Comparison of ENCODE assay signal across 8 cellular contexts in genomic region chr16:1474796-1475551, GRCh38. TPM values are rescaled to one million over a fixed set of nuclear protein-coding genes. Genes with fewer than 3 reads are reported as not detected.
DNase-seq lines count a peak whose midpoint lies in the region; TF ChIP-seq lines count a peak whose summit lies in the region.

CLCN7 (minus strand) TSS chr16:1475028; CDS start chr16:1474974, 54 bp downstream.

- 5% methylated on average over 36 of the region's 99 CpGs for WGBS in SK-N-SH (ENCODE audit: low lambda C conversion rate)

- no peak for TF ChIP-seq CTCF in SK-N-SH (IDR thresholded peaks at IDR 0.05)

- peak within 1 kb of the TSS; percentile 72 to 75 for H3K4me3 ChIP-seq in SK-N-SH (ENCODE audit: low read depth in 2 of 2, low read length in 1 of 2)

- H4K20me1 ChIP-seq in SK-N-SH (ENCODE audit: insufficient read depth), result no peaks in the 10 kb centered on the region

- H3F3A ChIP-seq in SK-N-SH (replicated peaks; ENCODE audit: insufficient read depth), result peaks cover 2% of the 10 kb centered on the region

- H3K9me2 ChIP-seq in SK-N-SH, result no peaks in the 10 kb centered on the region

- H2AFZ ChIP-seq in SK-N-SH (ENCODE audit: low read depth), result peak within 1 kb of the TSS; percentile 77

- POLR2A ChIA-PET in SK-N-SH (lab: Yijun Ruan, JAX), result interaction anchor here (0.6 to 1.2 kb wide), 3 partner anchors 54 to 681 kb away, joined by 3 to 5 read pairs (median 3); partner anchors contain the start of genes TRAF7 and UQCC4

- CTCF ChIA-PET in SK-N-SH (lab: Yijun Ruan, JAX), result interaction anchor here (1.4 kb wide), 1 partner anchor 19 kb away, joined by 3 read pairs; no protein-coding TSS in a partner anchor

- peaks cover 11% of the 10 kb centered on the region for H3K9me3 ChIP-seq in ES-I3 (ENCODE audit: control insufficient read depth, insufficient read depth, low read length)
- no peaks in the 10 kb centered on the region for H3K9me3 ChIP-seq in SK-N-SH

- DNase-seq in H4 (ENCODE audit: low spot score) (peak; percentile 75), LoVo (ENCODE audit: low spot score) (peak; percentile 88), SK-N-SH (peak; percentile 99), germinal center (ENCODE audit: low spot score) (peak; percentile 94), occipital lobe (lab: John Stamatoyannopoulos, UW) (peak; percentile 75), superior temporal gyrus (ENCODE audit: extremely low spot score) (peak; percentile 74)
- DNase-seq in activated naive CD4-positive, alpha-beta T cell treated with anti-CD3 and anti-CD28 coated beads, Interleukin-2, amount 50 U/mL, for 16 hours, result peak; percentile 89

- no peaks in the 10 kb centered on the region for H3K27me3 ChIP-seq in SK-N-SH (ENCODE audit: insufficient read depth)

- no peak for TF ChIP-seq RAD21 in SK-N-SH (IDR thresholded peaks at IDR 0.05; ENCODE audit: low read length)

- TF ChIP-seq EP300 in SK-N-SH (IDR thresholded peaks at IDR 0.05; ENCODE audit: borderline replicate concordance in 1 of 2, low read depth in 1 of 2, low read length in 1 of 2), result no peak

- H3K79me2 ChIP-seq in SK-N-SH (ENCODE audit: insufficient read depth), result peaks cover 51% of the 10 kb centered on the region

- peak within 1 kb of the TSS; percentile 88 for H3K4me2 ChIP-seq in SK-N-SH

- H3K36me3 ChIP-seq in ES-I3 (ENCODE audit: insufficient read depth, low read length) (no peaks in the 10 kb centered on the region), SK-N-SH (replicated peaks in 1 of 2; ENCODE audit: control insufficient read depth in 1 of 2, insufficient read depth in 2 of 2, low read length in 1 of 2) (no peaks in the 10 kb centered on the region)

- H3K9ac ChIP-seq in ES-I3 (ENCODE audit: low read depth, low read length) (peak within 1 kb of the TSS; percentile 92), SK-N-SH (peak within 1 kb of the TSS; percentile 93)

- H3K4me1 ChIP-seq in ES-I3 (ENCODE audit: insufficient read depth, low read length) (no peaks in the 10 kb centered on the region), SK-N-SH (ENCODE audit: control insufficient read depth in 1 of 2, insufficient read depth in 2 of 2, low read depth in 1 of 2, low read length in 1 of 2) (peaks cover 5 to 11% of the 10 kb centered on the region in 2 experiments; a peak in 2 of 4 replicates)

- peak within 1 kb of the TSS; percentile 42 to 77; a peak in 3 of 4 replicates for H3K27ac ChIP-seq in SK-N-SH (ENCODE audit: low read depth in 2 of 2, low read length in 1 of 2)

TF ChIP-seq in SK-N-SH, 30 proteins besides CTCF, POLR2A, EP300 and RAD21 (continues in another document):
- peak; percentile 99 for TF ChIP-seq USF1 (IDR thresholded peaks at IDR 0.05; ENCODE audit: borderline replicate concordance, low read depth)
- no peak for TF ChIP-seq RXRA (IDR thresholded peaks at IDR 0.05; ENCODE audit: borderline replicate concordance, low read depth)
- TF ChIP-seq ELF1 (IDR thresholded peaks at IDR 0.05), result peak; percentile 51; the same call in 1 of the 2 replicates
- peak; percentile 80 for TF ChIP-seq MXI1 (IDR thresholded peaks at IDR 0.05; ENCODE audit: low read depth, low read length)
- TF ChIP-seq JUND (IDR thresholded peaks at IDR 0.05), result no peak; the same call in 1 of the 2 replicates
- no peak for TF ChIP-seq FOSL2 (IDR thresholded peaks at IDR 0.05; ENCODE audit: borderline replicate concordance, low read depth)
- TF ChIP-seq NFIC (IDR thresholded peaks at IDR 0.05; ENCODE audit: borderline replicate concordance), result no peak; the same call in 1 of the 2 replicates
- no peak for TF ChIP-seq RFX5 (IDR thresholded peaks at IDR 0.05; ENCODE audit: low read length)
- TF ChIP-seq USF2 (IDR thresholded peaks at IDR 0.05; ENCODE audit: borderline replicate concordance, low read depth, low read length), result peak; percentile 99
- TF ChIP-seq YY1 (IDR thresholded peaks at IDR 0.05; ENCODE audit: low read depth), result 0 out of 2 replicates have a peak, but pooled peaks have one; percentile 15
- peak; percentile 91 for TF ChIP-seq POLR2AphosphoS5 (IDR thresholded peaks at IDR 0.05; ENCODE audit: low read depth, low read length)
- TF ChIP-seq TAF1 (IDR thresholded peaks at IDR 0.05; ENCODE audit: borderline replicate concordance, low read depth, low read length), result peak; percentile 75; the same call in 1 of the 2 replicates
- TF ChIP-seq TCF12 (IDR thresholded peaks at IDR 0.05), result no peak; the same call in 1 of the 2 replicates
- no peak for TF ChIP-seq ZBTB33 (IDR thresholded peaks at IDR 0.05; ENCODE audit: borderline replicate concordance, low read depth)
- no peak for TF ChIP-seq CHD2 (IDR thresholded peaks at IDR 0.05; ENCODE audit: low read length, partially characterized antibody)
- no peak for TF ChIP-seq EZH2phosphoT487 (IDR thresholded peaks at IDR 0.05; ENCODE audit: borderline replicate concordance, low read depth)
- peak; percentile 73 for TF ChIP-seq RCOR1 (IDR thresholded peaks at IDR 0.05; ENCODE audit: low read length)
- TF ChIP-seq IRF3 (IDR thresholded peaks at IDR 0.05; ENCODE audit: low read depth, low read length), result no peak
- TF ChIP-seq SIN3A (IDR thresholded peaks at IDR 0.05; ENCODE audit: borderline replicate concordance, low read depth, low read length), result peak; percentile 64
- TF ChIP-seq SMC3 (IDR thresholded peaks at IDR 0.05; ENCODE audit: low read depth, low read length), result no peak
- TF ChIP-seq REST (IDR thresholded peaks at IDR 0.05; ENCODE audit: low read depth, low read length), result peak; percentile 14; the same call in 1 of the 2 replicates

RNA-seq across cellular contexts. Expression of gene CLCN7, which starts in this region (rescaled TPM):
- 16.0 and 21.0 TPM in 2 replicates for total RNA-seq in H4 (2014; rRNA removed; shearing (Covaris generic))
- 22.7 and 44.3 TPM in 2 replicates for polyA plus RNA-seq in SK-N-SH (2012; rRNA removed)
- polyA plus RNA-seq in SK-N-SH (2012; cell fraction: cytosol; rRNA removed), result 17.7 and 21.3 TPM in 2 replicates
- polyA plus RNA-seq in SK-N-SH (2012; cell fraction: nucleus; rRNA removed), result 152 and 419 TPM in 2 replicates
- 29.2 TPM for total RNA-seq in occipital lobe

Comparison
In these comparisons a context has a peak if more than half of its experiments do, and no peak if none do; other contexts are left out.
1. Peak in every context shown above with its lines: DNase-seq, H3K4me3 ChIP-seq and H3K27ac ChIP-seq.